Comparison of ENCODE assay signal across 8 cellular contexts in the genomic region with DNA sequence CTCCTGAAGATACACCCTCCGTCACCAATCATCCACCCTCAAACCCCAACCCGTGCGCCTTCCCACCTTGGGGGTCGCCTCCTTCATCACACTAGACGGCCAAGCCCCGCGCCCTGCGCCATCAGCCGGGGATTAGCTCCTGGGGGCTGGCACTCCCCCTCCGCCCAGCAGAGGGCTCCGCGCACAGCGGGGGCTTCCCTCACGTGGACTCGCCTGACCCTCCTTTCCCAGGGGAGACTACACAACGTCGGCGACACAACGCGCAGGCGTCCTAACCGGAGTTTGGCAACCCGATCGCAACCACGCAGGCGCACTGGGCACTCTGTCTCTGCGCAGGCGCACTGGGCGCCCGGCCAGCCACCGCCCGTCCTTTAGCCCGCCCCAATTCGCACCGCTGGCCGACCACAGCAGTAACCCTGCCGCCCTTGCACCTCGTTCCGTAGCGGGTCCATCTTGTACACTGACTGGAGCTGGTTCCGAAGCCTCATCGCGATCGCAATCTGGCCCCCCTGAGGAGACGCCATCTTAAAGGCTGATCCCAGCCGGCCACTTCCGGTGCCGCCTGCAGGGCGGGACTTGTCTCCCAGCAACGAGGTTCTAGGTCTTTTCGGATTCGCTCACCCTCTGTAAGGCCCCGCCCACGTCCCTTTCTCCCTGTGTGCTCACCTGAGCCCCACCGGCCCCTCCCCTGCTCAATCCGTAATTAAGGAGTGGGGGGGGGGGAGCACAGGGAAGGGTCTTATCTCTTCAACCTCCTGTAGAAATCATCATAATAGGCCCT. TPM values are rescaled to one million over a fixed set of nuclear protein-coding genes. Genes with fewer than 3 reads are reported as not detected.
A peak's percentile ranks its signal among the peaks of the same experiment; 100 is the strongest.
DNase-seq lines count a peak whose midpoint lies in the region; ATAC-seq and TF ChIP-seq lines count a peak whose summit lies in the region.

A gene (minus strand): TSS at position 551 of the 781 bp plus-strand sequence. CDS start 27 bp downstream, at position 524.

- H3K9me3 ChIP-seq in thyroid gland = no peaks in the 10 kb centered on the region

- H3K27ac Mint-ChIP-seq in activated naive CD8-positive, alpha-beta T cell = peak within 1 kb of the TSS; percentile 100
- peak within 1 kb of the TSS; percentile 100 for H3K27ac Mint-ChIP-seq in glutamatergic neuron (ENCODE audit: unreplicated experiment)
- H3K27ac Mint-ChIP-seq in osteocyte (ENCODE audit: unreplicated experiment) = peak within 1 kb of the TSS; percentile 100

- peak in 1 of 2 donors; percentile 79 for TF ChIP-seq POLR2A in thyroid gland (IDR thresholded peaks at IDR 0.05)

- peaks cover 22 to 33% of the 10 kb centered on the region in 2 donors for H3K4me1 ChIP-seq in thyroid gland

- H3K27me3 Mint-ChIP-seq in activated naive CD8-positive, alpha-beta T cell = peaks cover 23% of the 10 kb centered on the region
- peaks cover 35% of the 10 kb centered on the region for H3K27me3 Mint-ChIP-seq in glutamatergic neuron (ENCODE audit: unreplicated experiment)
- H3K27me3 Mint-ChIP-seq in osteocyte (ENCODE audit: unreplicated experiment) = peaks cover 34% of the 10 kb centered on the region

- intact Hi-C loops in thyroid gland (cut with DNase I) = no loop called here

- ATAC-seq in HG02623 (IDR thresholded peaks at IDR 0.05; ENCODE audit: unreplicated experiment) = peak; percentile 83

- no peaks in the 10 kb centered on the region for H3K9me3 Mint-ChIP-seq in activated naive CD8-positive, alpha-beta T cell (ENCODE audit: low read depth)
- H3K9me3 Mint-ChIP-seq in glutamatergic neuron (ENCODE audit: unreplicated experiment) (peaks cover 31% of the 10 kb centered on the region), osteocyte (ENCODE audit: unreplicated experiment) (no peaks in the 10 kb centered on the region)

- peaks cover 16% of the 10 kb centered on the region for H3K36me3 Mint-ChIP-seq in activated naive CD8-positive, alpha-beta T cell
- H3K36me3 Mint-ChIP-seq in glutamatergic neuron (ENCODE audit: unreplicated experiment) (peaks cover 8% of the 10 kb centered on the region), osteocyte (ENCODE audit: unreplicated experiment) (peaks cover 20% of the 10 kb centered on the region)

- peak within 1 kb of the TSS; percentile 96 to 98 (median 98) for H3K27ac ChIP-seq in thyroid gland

- peaks cover 13% of the 10 kb centered on the region for H3K27me3 ChIP-seq in thyroid gland

- TF ChIP-seq CTCF in GM12864 (IDR thresholded peaks at IDR 0.05; ENCODE audit: low read depth, low read length, missing control alignments) (peak; percentile 57), glutamatergic neuron (IDR thresholded peaks at IDR 0.05; ENCODE audit: partially characterized antibody, unreplicated experiment) (peak; percentile 60), osteocyte (IDR thresholded peaks at IDR 0.05) (peak; percentile 49), thyroid gland (IDR thresholded peaks at IDR 0.05) (peak in 3 of 6 experiments; percentile 11 to 35 (median 21))

- peak within 1 kb of the TSS; percentile 100 for H3K4me3 Mint-ChIP-seq in activated naive CD8-positive, alpha-beta T cell
- H3K4me3 Mint-ChIP-seq in glutamatergic neuron (ENCODE audit: unreplicated experiment) (peak within 1 kb of the TSS; percentile 100), osteocyte (ENCODE audit: unreplicated experiment) (peak within 1 kb of the TSS; percentile 98)

- peaks cover 47% of the 10 kb centered on the region for H3K4me1 Mint-ChIP-seq in activated naive CD8-positive, alpha-beta T cell (ENCODE audit: low read depth)
- H3K4me1 Mint-ChIP-seq in glutamatergic neuron (ENCODE audit: low read depth, unreplicated experiment) (peaks cover 17% of the 10 kb centered on the region), osteocyte (ENCODE audit: unreplicated experiment) (peaks cover 58% of the 10 kb centered on the region)

- 1% methylated on average over 21 to 29 of the region's 56 CpGs for WGBS in thyroid gland, 2 donors

- peaks cover 11 to 12% of the 10 kb centered on the region in 2 donors for H3K36me3 ChIP-seq in thyroid gland

- H3K4me3 ChIP-seq in GM12864 (ENCODE audit: low read depth, low read length) (peak within 1 kb of the TSS; percentile 79), thyroid gland (replicated peaks in 1 of 3) (peak within 1 kb of the TSS; percentile 44 to 61 (median 54))

- DNase-seq in GM12864 (ENCODE audit: low read depth) = peak; percentile 96
- peak; percentile 98 for DNase-seq in NCI-H1105 (lab: John Stamatoyannopoulos, UW)
- DNase-seq in SKM-1 treated with dmso at 0.1 percent for 144 hours (lab: John Stamatoyannopoulos, UW; ENCODE audit: unreplicated experiment) = peak; percentile 89
- peak; percentile 97 for DNase-seq in glutamatergic neuron
- peak; percentile 98 for DNase-seq in osteocyte (ENCODE audit: extremely low spot score, unreplicated experiment)
- DNase-seq in thyroid gland = peak; percentile 100

RNA-seq across cellular contexts. Expression of the gene that starts here (rescaled TPM):
- total RNA-seq in glutamatergic neuron (ENCODE audit: unreplicated experiment) = 32.3 TPM
- total RNA-seq in osteocyte = 32.2 and 32.5 TPM in 2 replicates
- 10 to 100 TPM; 11.0 to 25.9 (median 17.1) TPM for total RNA-seq in thyroid gland

Comparison
In these comparisons a context has a peak if more than half of its experiments do, and no peak if none do; other contexts are left out.
1. Peak in every context shown above with its lines: DNase-seq, ATAC-seq, H3K4me3 ChIP-seq and H3K27ac ChIP-seq.